15 cellular contexts compared by ENCODE assay signal in genomic region chr4:102734116-102734515, GRCh38. TPM values are rescaled to one million over a fixed set of nuclear protein-coding genes. Genes with fewer than 3 reads are reported as not detected.
DNase-seq lines count a peak whose midpoint lies in the region; ATAC-seq, FAIRE-seq and TF ChIP-seq lines count a peak whose summit lies in the region.
"Had no signal": no experiment of that assay in that cellular context is flagged by ENCODE, and none has a peak within 500 bp of the region (broad histone marks: within the 10 kb centered on the region; RNA-seq: fewer than 3 reads in every experiment).

No MANE protein-coding gene starts in this region.

- H3K27ac ChIP-seq in AG04450 (ENCODE audit: low read depth, low read length) (peak overlapping the region; percentile 22), coronary artery (no peak overlapping the region)
- H3K27ac ChIP-seq: KMS-11 had no signal

- POLR2A ChIA-PET in AG04450 (lab: Yijun Ruan, JAX): no interaction called here

- H3K4me3 ChIP-seq in AG04450 (ENCODE audit: low read depth, low read length) (no peak overlapping the region), coronary artery (no peak overlapping the region)

- FAIRE-seq in D721Med (lab: Jason Lieb, UNC): no peak

- peaks cover 15% of the 10 kb centered on the region for H3K9me3 Mint-ChIP-seq in central memory CD8-positive, alpha-beta T cell
- peaks cover 12% of the 10 kb centered on the region for H3K9me3 Mint-ChIP-seq in osteocyte (ENCODE audit: unreplicated experiment)

- no peak for TF ChIP-seq CTCF in AG04450 (IDR thresholded peaks at IDR 0.05; ENCODE audit: low read depth, low read length)
- no peak for TF ChIP-seq CTCF in coronary artery (IDR thresholded peaks at IDR 0.05)
- TF ChIP-seq CTCF in D721Med (IDR thresholded peaks at IDR 0.05; ENCODE audit: insufficient read depth, missing control alignments): no peak
- TF ChIP-seq CTCF in osteocyte (IDR thresholded peaks at IDR 0.05): no peak

- H3K36me3 Mint-ChIP-seq in central memory CD8-positive, alpha-beta T cell (ENCODE audit: insufficient read depth): peaks cover 7% of the 10 kb centered on the region
- H3K36me3 Mint-ChIP-seq in osteocyte (ENCODE audit: unreplicated experiment): peaks cover 8% of the 10 kb centered on the region

- no peak overlapping the region for H3K4me3 Mint-ChIP-seq in central memory CD8-positive, alpha-beta T cell
- H3K4me3 Mint-ChIP-seq in osteocyte (ENCODE audit: unreplicated experiment): no peak overlapping the region
- H3K4me3 Mint-ChIP-seq: mesothelial cell of epicardium; stimulated activated naive CD8-positive, alpha-beta T cell treated with anti-CD3 and anti-CD28 coated beads, Interleukin-15, amount 100 ng/mL, for 72 hours had no signal

- CTCF ChIA-PET in AG04450 (lab: Charles Lee): no interaction called here

- peaks cover 15% of the 10 kb centered on the region for H3K9me3 ChIP-seq in AG04450 (ENCODE audit: control insufficient read depth, insufficient read depth, low read length)

- DNase-seq in AG04450 (ENCODE audit: low read depth, low spot score): no peak
- no peak for DNase-seq in central memory CD8-positive, alpha-beta T cell (ENCODE audit: low spot score in 2 of 2)
- DNase-seq in coronary artery (ENCODE audit: low spot score): no peak
- DNase-seq in D721Med (ENCODE audit: insufficient read length, low spot score): no peak
- no peak for DNase-seq in AG08395 (ENCODE audit: low spot score)
- no peak for DNase-seq in osteocyte (ENCODE audit: extremely low spot score, unreplicated experiment)
- DNase-seq: activated gamma-delta T cell treated with Interleukin-2 at 50 U/mL for 16 hours; cerebellar nuclear complex; NCI-H2081; stimulated activated CD4-positive, alpha-beta T cell treated with anti-CD3 and anti-CD28 coated beads, Interleukin-4, amount 100 ng/mL, for 4 hours had no signal

- H3K27me3 Mint-ChIP-seq in central memory CD8-positive, alpha-beta T cell: no peaks in the 10 kb centered on the region
- H3K27me3 Mint-ChIP-seq in osteocyte (ENCODE audit: unreplicated experiment): no peaks in the 10 kb centered on the region
- H3K27me3 Mint-ChIP-seq: stimulated activated naive CD8-positive, alpha-beta T cell treated with anti-CD3 and anti-CD28 coated beads, Interleukin-15, amount 100 ng/mL, for 72 hours had no signal

- ATAC-seq in GM19043 (IDR thresholded peaks at IDR 0.05; ENCODE audit: low read depth, unreplicated experiment) (peak; percentile 9), HG02885 (IDR thresholded peaks at IDR 0.05; ENCODE audit: poor library complexity, unreplicated experiment) (peak; percentile 71)
- ATAC-seq in central memory CD8-positive, alpha-beta T cell (replicated peaks; ENCODE audit: extremely low read depth, poor library complexity, severe bottlenecking): no peak

- peak overlapping the region; percentile 5 for H3K27ac Mint-ChIP-seq in central memory CD8-positive, alpha-beta T cell (ENCODE audit: low read depth)
- no peak overlapping the region for H3K27ac Mint-ChIP-seq in osteocyte (ENCODE audit: unreplicated experiment)

- no peaks in the 10 kb centered on the region for H3K27me3 ChIP-seq in AG04450 (ENCODE audit: control insufficient read depth, insufficient read depth, low read length)

- peaks cover 60% of the 10 kb centered on the region for H3K4me1 Mint-ChIP-seq in central memory CD8-positive, alpha-beta T cell
- H3K4me1 Mint-ChIP-seq in osteocyte (ENCODE audit: unreplicated experiment): peaks cover 11% of the 10 kb centered on the region

RNA-seq across cellular contexts. Expression of gene MANBA, which starts 26.7 kb away (rescaled TPM):
- polyA plus RNA-seq in AG04450 (2011; rRNA removed): 20.9 and 21.9 TPM in 2 replicates
- polyA minus RNA-seq in AG04450 (2011; rRNA and poly(A)+ RNA removed): 22.1 and 24.3 TPM in 2 replicates
- total RNA-seq in osteocyte: 26.1 and 27.3 TPM in 2 replicates
